Comparison of ENCODE assay signal across 7 cellular contexts in the genomic region with DNA sequence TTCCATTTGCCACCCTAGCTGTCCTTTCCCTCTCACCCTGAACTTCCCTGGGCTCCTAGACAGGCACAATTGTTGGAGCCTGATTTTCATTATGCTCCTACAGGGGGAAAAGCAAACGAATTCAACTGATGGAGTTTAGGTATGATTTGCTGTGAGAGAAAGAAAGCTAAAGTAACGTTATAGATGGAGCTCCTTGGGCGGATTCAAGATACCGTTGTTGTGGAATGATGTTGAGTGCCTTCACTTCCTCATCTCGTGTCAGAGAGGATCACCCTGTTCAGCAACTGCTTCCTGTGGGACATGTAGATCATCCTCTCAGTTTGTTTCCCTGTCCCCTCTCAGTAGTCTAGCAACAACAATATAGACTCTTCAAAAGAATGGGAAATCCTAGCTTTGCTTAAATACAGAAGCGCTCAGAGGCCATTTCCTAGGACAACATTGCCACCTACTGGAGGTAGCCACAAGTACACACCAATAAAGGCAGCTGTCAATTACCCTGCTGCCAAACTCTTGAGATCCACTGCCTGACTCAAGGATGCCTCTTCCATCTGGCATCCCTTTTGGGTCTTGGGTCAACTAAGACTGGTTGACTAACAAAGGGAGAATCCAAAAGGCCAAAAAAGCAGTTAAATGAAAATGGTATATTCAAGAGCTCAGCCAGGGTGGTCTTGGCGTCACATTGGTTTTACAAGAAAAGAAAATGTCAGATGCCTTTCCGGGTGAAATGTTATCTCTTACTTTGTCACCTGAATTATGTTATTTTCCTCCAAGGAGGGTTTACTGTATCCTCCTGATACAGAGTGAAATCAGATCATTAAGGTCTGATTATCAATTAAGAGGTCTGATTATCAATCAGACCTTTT. TPM values are rescaled to one million over a fixed set of nuclear protein-coding genes. Genes with fewer than 3 reads are reported as not detected.
DNase-seq lines count a peak whose midpoint lies in the region; ATAC-seq and TF ChIP-seq lines count a peak whose summit lies in the region.

No MANE protein-coding gene starts in this region.

- H3K27ac Mint-ChIP-seq in GM23338: no peak overlapping the region; the same call in 1 of the 2 replicates
- no peak overlapping the region for H3K27ac Mint-ChIP-seq in activated naive CD4-positive, alpha-beta T cell treated with anti-CD3 and anti-CD28 coated beads for 36 hours

- TF ChIP-seq POLR2A in gastroesophageal sphincter (IDR thresholded peaks at IDR 0.05): no peak

- ATAC-seq in GM23338: peak; percentile 96
- ATAC-seq in gastroesophageal sphincter: peak; percentile 79

- H3K36me3 ChIP-seq in GM23338 (ENCODE audit: insufficient read depth) (no peaks in the 10 kb centered on the region), PC-9 (ENCODE audit: low read depth) (no peaks in the 10 kb centered on the region), gastroesophageal sphincter (no peaks in the 10 kb centered on the region)

- no peaks in the 10 kb centered on the region for H3F3A ChIP-seq in GM23338 (replicated peaks; ENCODE audit: low read depth)
- no peaks in the 10 kb centered on the region for H3F3A ChIP-seq in PC-9 (ENCODE audit: insufficient read depth, low read depth)

- H3K4me3 ChIP-seq in GM23338 (no peak overlapping the region), PC-9 (no peak overlapping the region), gastroesophageal sphincter (no peak overlapping the region)

- H4K20me1 ChIP-seq in GM23338 (replicated peaks; ENCODE audit: insufficient read depth) (no peaks in the 10 kb centered on the region), PC-9 (ENCODE audit: insufficient read depth) (no peaks in the 10 kb centered on the region)

- H3K4me2 ChIP-seq in GM23338 (no peak overlapping the region), PC-9 (no peak overlapping the region)

- POLR2A ChIA-PET in PC-9 (lab: Charles Lee; ENCODE audit: unreplicated experiment): interaction anchor here (0.5 to 0.7 kb wide), 4 partner anchors 13 to 143 kb away, joined by 3 to 6 read pairs (median 3); no protein-coding TSS in a partner anchor

- H3K79me2 ChIP-seq in GM23338 (replicated peaks; ENCODE audit: insufficient read depth) (no peaks in the 10 kb centered on the region), PC-9 (ENCODE audit: low read depth) (no peaks in the 10 kb centered on the region)

- BruUV-seq in PC-9 (replicated peaks; lab: Mats Ljungman, UMichigan): no TSS peak

- intact Hi-C loops in PC-9 (cut with micrococcal nuclease; ENCODE audit: unreplicated experiment) (loop anchor here (1.0 kb wide), 1 partner anchor 504 kb away; no protein-coding TSS in a partner anchor), posterior vena cava (cut with DNase I) (no loop called here)
- intact Hi-C loops in activated naive CD4-positive, alpha-beta T cell treated with anti-CD3 and anti-CD28 coated beads for 36 hours (cut with micrococcal nuclease): loop anchor here (1.0 to 5.0 kb wide), 8 partner anchors 16 to 506 kb away; partner anchors contain the start of genes FAM111A and FAM111B

- TF ChIP-seq EP300 in gastroesophageal sphincter (IDR thresholded peaks at IDR 0.05): no peak

- TF ChIP-seq CTCF in GM10266 (IDR thresholded peaks at IDR 0.05; ENCODE audit: control insufficient read depth, insufficient read depth, low read depth, missing control alignments) (peak; percentile 87), GM23338 (conservative IDR thresholded peaks at IDR 0.05; ENCODE audit: low read depth in 2 of 2) (peak; percentile 89 to 90), PC-9 (conservative IDR thresholded peaks at IDR 0.05) (peak; percentile 95), gastroesophageal sphincter (IDR thresholded peaks at IDR 0.05) (peak; percentile 43 to 75 (median 74))

- H3K4me1 ChIP-seq in GM23338 (ENCODE audit: insufficient read depth) (no peaks in the 10 kb centered on the region), PC-9 (replicated peaks; ENCODE audit: insufficient read depth) (no peaks in the 10 kb centered on the region), gastroesophageal sphincter (peaks cover 0 to 7% (median 0%) of the 10 kb centered on the region in 3 donors)

- peak; percentile 66 for DNase-seq in GM10266 (ENCODE audit: extremely low spot score)
- peak; percentile 87 for DNase-seq in GM23338 (ENCODE audit: low spot score)
- peak; percentile 70 for DNase-seq in KG1 (lab: John Stamatoyannopoulos, UW)
- peak; percentile 53 to 59 for DNase-seq in PC-9
- peak; percentile 80 for DNase-seq in activated naive CD4-positive, alpha-beta T cell treated with anti-CD3 and anti-CD28 coated beads for 36 hours
- peak; percentile 78 for DNase-seq in posterior vena cava (ENCODE audit: low spot score)

- H3K27ac ChIP-seq in GM23338 (ENCODE audit: low read depth) (no peak overlapping the region), PC-9 (no peak overlapping the region), gastroesophageal sphincter (no peak overlapping the region)

- H3K9me2 ChIP-seq in GM23338 (ENCODE audit: insufficient read depth) (no peaks in the 10 kb centered on the region), PC-9 (ENCODE audit: insufficient read depth) (no peaks in the 10 kb centered on the region)

- H3K4me3 Mint-ChIP-seq in GM23338: no peak overlapping the region
- H3K4me3 Mint-ChIP-seq in activated naive CD4-positive, alpha-beta T cell treated with anti-CD3 and anti-CD28 coated beads for 36 hours: no peak overlapping the region

- CTCF ChIA-PET in PC-9 (lab: Charles Lee): interaction anchor here (0.6 to 1.2 kb wide), 6 partner anchors 10 to 1450 kb away, joined by 3 to 11 read pairs (median 6); partner anchors contain the start of gene FAM111A
- CTCF ChIA-PET in activated naive CD4-positive, alpha-beta T cell treated with anti-CD3 and anti-CD28 coated beads for 36 hours (lab: Charles Lee): interaction anchor here (0.6 to 4.1 kb wide), 45 partner anchors 9 to 505 kb away, joined by 3 to 57 read pairs (median 4); partner anchors contain the start of genes DTX4, FAM111A and FAM111B

- H3K27me3 Mint-ChIP-seq in GM23338 (ENCODE audit: insufficient read depth, low read depth, poor library complexity): no peaks in the 10 kb centered on the region
- peaks cover 11% of the 10 kb centered on the region for H3K27me3 Mint-ChIP-seq in activated naive CD4-positive, alpha-beta T cell treated with anti-CD3 and anti-CD28 coated beads for 36 hours (ENCODE audit: low read depth)

- 28 to 32% methylated on average over 5 to 8 of the region's 8 CpGs for WGBS in gastroesophageal sphincter (ENCODE audit: low coverage in 1 of 2), 2 donors

- H3K4me1 Mint-ChIP-seq in GM23338: peaks cover 5% of the 10 kb centered on the region; the same call in 2 of the 3 replicates
- peaks cover 8% of the 10 kb centered on the region for H3K4me1 Mint-ChIP-seq in activated naive CD4-positive, alpha-beta T cell treated with anti-CD3 and anti-CD28 coated beads for 36 hours (ENCODE audit: low read depth)

- H3K9me3 ChIP-seq in PC-9 (ENCODE audit: insufficient read depth, low read depth) (no peaks in the 10 kb centered on the region), gastroesophageal sphincter (no peaks in the 10 kb centered on the region)

- H3K27me3 ChIP-seq in GM23338 (ENCODE audit: insufficient read depth): no peaks in the 10 kb centered on the region
- 0 out of 2 replicates have a peak, but pooled peaks cover 15% of the 10 kb centered on the region for H3K27me3 ChIP-seq in PC-9 (ENCODE audit: insufficient read depth, low read depth)
- peaks cover 18% of the 10 kb centered on the region for H3K27me3 ChIP-seq in gastroesophageal sphincter

- 0 out of 3 replicates have a peak, but pooled peaks cover 2% of the 10 kb centered on the region for H3K9me3 Mint-ChIP-seq in GM23338
- no peaks in the 10 kb centered on the region for H3K9me3 Mint-ChIP-seq in activated naive CD4-positive, alpha-beta T cell treated with anti-CD3 and anti-CD28 coated beads for 36 hours

- H2AFZ ChIP-seq in GM23338: peak overlapping the region; percentile 73
- H2AFZ ChIP-seq in PC-9: no peak overlapping the region

- H3K36me3 Mint-ChIP-seq in GM23338 (ENCODE audit: low read depth): no peaks in the 10 kb centered on the region; the same call in 2 of the 3 replicates
- H3K36me3 Mint-ChIP-seq in activated naive CD4-positive, alpha-beta T cell treated with anti-CD3 and anti-CD28 coated beads for 36 hours (ENCODE audit: low read depth): peaks cover 13% of the 10 kb centered on the region

TF ChIP-seq in GM23338, 12 proteins besides CTCF, POLR2A, EP300 and RAD21 (continues in another document):
- no peak for TF ChIP-seq ZNF331 (CRISPR knock-in tag; IDR thresholded peaks at IDR 0.05; ENCODE audit: low read depth)

RNA-seq across cellular contexts. Expression of gene DTX4, which starts 13.5 kb away (rescaled TPM):
- 13.8 and 14.7 TPM in 2 replicates for total RNA-seq in GM23338 (2014; rRNA removed; shearing (Covaris generic))
- polyA plus RNA-seq in GM23338 (2016; fragmentation: Nextera tagmentation; extraction: Ambion mirVana): 4.2 and 4.3 TPM in 2 replicates
- total RNA-seq in PC-9 (2021): 28.4 and 34.5 TPM in 2 replicates
- under 1 TPM; 0.07 to 0.14 TPM for total RNA-seq in activated naive CD4-positive, alpha-beta T cell treated with anti-CD3 and anti-CD28 coated beads for 36 hours
- 1 to 10 TPM; 2.0 to 6.8 (median 6.2) TPM for total RNA-seq in gastroesophageal sphincter
- total RNA-seq in posterior vena cava: 1 to 10 TPM; 1.9 to 2.0 TPM

RNA-seq across cellular contexts. Expression of gene FAM111A, which starts 15.8 kb away (rescaled TPM):
- 31.7 and 38.1 TPM in 2 replicates for total RNA-seq in GM23338 (2014; rRNA removed; shearing (Covaris generic))
- polyA plus RNA-seq in GM23338 (2016; fragmentation: Nextera tagmentation; extraction: Ambion mirVana): 18.9 and 23.0 TPM in 2 replicates
- total RNA-seq in PC-9 (2021): 57.8 and 95.3 TPM in 2 replicates
- 10 to 100 TPM; 98.3 to 99.4 TPM for total RNA-seq in activated naive CD4-positive, alpha-beta T cell treated with anti-CD3 and anti-CD28 coated beads for 36 hours
- 10 to 100 TPM; 12.8 to 49.2 (median 22.7) TPM for total RNA-seq in gastroesophageal sphincter
- total RNA-seq in posterior vena cava: 10 to 100 TPM; 15.5 to 23.6 TPM

RNA-seq across cellular contexts. Expression of gene FAM111B, which starts 51.4 kb away (rescaled TPM):
- 27.9 and 30.6 TPM in 2 replicates for total RNA-seq in GM23338 (2014; rRNA removed; shearing (Covaris generic))
- 28.2 and 40.7 TPM in 2 replicates for polyA plus RNA-seq in GM23338 (2016; fragmentation: Nextera tagmentation; extraction: Ambion mirVana)
- total RNA-seq in PC-9 (2021) (8.5 and 12.0 TPM in 2 replicates), gastroesophageal sphincter (1 to 10 TPM in 1 of 4 donors, under 1 TPM in 1, not detected in 2; 0.13 to 1.4 TPM), posterior vena cava (1 to 10 TPM in 1 of 2 donors, under 1 TPM in 1; 0.48 to 1.0 TPM)
- 10 to 100 TPM; 21.6 to 22.6 TPM for total RNA-seq in activated naive CD4-positive, alpha-beta T cell treated with anti-CD3 and anti-CD28 coated beads for 36 hours

RNA-seq across cellular contexts. Expression of gene MPEG1, which starts 54.3 kb away (rescaled TPM):
- total RNA-seq in GM23338 (2014; rRNA removed; shearing (Covaris generic)): not detected in 2 replicates
- 0.07 TPM in 1 of 2 replicates, not detected in the other for polyA plus RNA-seq in GM23338 (2016; fragmentation: Nextera tagmentation; extraction: Ambion mirVana)
- total RNA-seq in PC-9 (2021) (not detected in 2 replicates), gastroesophageal sphincter (10 to 100 TPM in 2 of 4 donors, 1 to 10 TPM in 2; 3.6 to 35.5 (median 11.4) TPM), posterior vena cava (10 to 100 TPM; 20.4 to 44.8 TPM)
- not detected for total RNA-seq in activated naive CD4-positive, alpha-beta T cell treated with anti-CD3 and anti-CD28 coated beads for 36 hours

Comparison
In these comparisons a context has a peak if more than half of its experiments do, and no peak if none do; other contexts are left out.
1. intact Hi-C loops: an anchor here in PC-9 (1.0 kb wide) and activated naive CD4-positive, alpha-beta T cell treated with anti-CD3 and anti-CD28 coated beads for 36 hours (1.0 to 5.0 kb wide); none called in posterior vena cava.